ENCODE assay signal across 10 cellular contexts in the genomic region with DNA sequence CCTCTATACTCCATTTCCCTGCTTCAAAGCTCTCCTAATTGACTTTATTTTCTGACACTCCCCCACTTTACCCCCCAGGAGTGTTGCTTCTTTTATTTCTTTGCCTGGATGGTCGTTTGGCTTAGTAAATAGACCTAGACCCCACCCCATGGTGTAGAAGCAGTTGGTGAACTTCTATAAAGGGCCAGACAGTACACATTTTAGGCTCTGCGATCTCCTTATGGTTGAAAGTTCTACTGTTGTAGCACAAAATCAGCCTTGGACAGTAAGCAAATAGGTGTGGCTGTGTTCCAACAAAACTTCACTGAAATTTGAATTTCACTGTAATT. TPM values are rescaled to one million over a fixed set of nuclear protein-coding genes. Genes with fewer than 3 reads are reported as not detected.
DNase-seq lines count a peak whose midpoint lies in the region; ATAC-seq, FAIRE-seq and TF ChIP-seq lines count a peak whose summit lies in the region.
"Had no signal": no experiment of that assay in that cellular context is flagged by ENCODE, and none has a peak within 500 bp of the region (broad histone marks: within the 10 kb centered on the region; RNA-seq: fewer than 3 reads in every experiment).

No MANE protein-coding gene starts in this region.

- H2AFZ ChIP-seq in DND-41 (ENCODE audit: low read depth, low read length): peak overlapping the region; percentile 85

- H3K27ac Mint-ChIP-seq in activated naive CD8-positive, alpha-beta T cell treated with anti-CD3 and anti-CD28 coated beads, Interleukin-2, amount 50 U/mL, for 24 hours: no peak overlapping the region
- peak overlapping the region; percentile 91 to 98 for H3K27ac Mint-ChIP-seq in natural killer cell treated with Interleukin-12 subunit alpha and Interleukin-12 subunit beta and Interleukin-15 and Interleukin-18, amount 100 ng/mL, for 72 hours

- H3K36me3 Mint-ChIP-seq in activated naive CD8-positive, alpha-beta T cell treated with anti-CD3 and anti-CD28 coated beads, Interleukin-2, amount 50 U/mL, for 24 hours (ENCODE audit: low read depth): peaks cover 5% of the 10 kb centered on the region
- peaks cover 4% of the 10 kb centered on the region for H3K36me3 Mint-ChIP-seq in natural killer cell treated with Interleukin-12 subunit alpha and Interleukin-12 subunit beta and Interleukin-15 and Interleukin-18, amount 100 ng/mL, for 72 hours

- peak overlapping the region; percentile 95 for H3K4me3 Mint-ChIP-seq in activated naive CD8-positive, alpha-beta T cell treated with anti-CD3 and anti-CD28 coated beads, Interleukin-2, amount 50 U/mL, for 24 hours
- peak overlapping the region; percentile 95 for H3K4me3 Mint-ChIP-seq in natural killer cell treated with Interleukin-12 subunit alpha and Interleukin-12 subunit beta and Interleukin-15 and Interleukin-18, amount 100 ng/mL, for 72 hours

- POLR2A ChIA-PET in A549 (lab: Yijun Ruan, JAX): no interaction called here

- H3K9ac ChIP-seq in DND-41 (ENCODE audit: low read depth, low read length): peak overlapping the region; percentile 81; the same call in 1 of the 2 replicates

- H3K27me3 Mint-ChIP-seq in activated naive CD8-positive, alpha-beta T cell treated with anti-CD3 and anti-CD28 coated beads, Interleukin-2, amount 50 U/mL, for 24 hours: no peaks in the 10 kb centered on the region
- peaks cover 0 to 3% of the 10 kb centered on the region in 2 donors for H3K27me3 Mint-ChIP-seq in natural killer cell treated with Interleukin-12 subunit alpha and Interleukin-12 subunit beta and Interleukin-15 and Interleukin-18, amount 100 ng/mL, for 72 hours

- TF ChIP-seq CTCF in A549 (IDR thresholded peaks at IDR 0.05): no peak
- TF ChIP-seq CTCF in DND-41 (IDR thresholded peaks at IDR 0.05; ENCODE audit: borderline replicate concordance, extremely low read depth, low read length, poor library complexity, severe bottlenecking): no peak

- H3K36me3 ChIP-seq in DND-41 (ENCODE audit: insufficient read depth, low read length): no peaks in the 10 kb centered on the region

- H3K4me3 ChIP-seq in A549 (no peak overlapping the region), DND-41 (ENCODE audit: low read depth in 1 of 2, low read length in 2 of 2) (peak overlapping the region in 1 of 2 experiments; percentile 89; a peak in 1 of 4 replicates)

- ATAC-seq in A549 (no peak), DND-41 (ENCODE audit: insufficient read depth, low read depth) (no peak)
- no peak for ATAC-seq in activated naive CD8-positive, alpha-beta T cell treated with anti-CD3 and anti-CD28 coated beads, Interleukin-2, amount 50 U/mL, for 24 hours
- ATAC-seq in natural killer cell treated with Interleukin-12 subunit alpha and Interleukin-12 subunit beta and Interleukin-15 and Interleukin-18, amount 100 ng/mL, for 72 hours: no peak

- TF ChIP-seq RAD21 in A549 (conservative IDR thresholded peaks at IDR 0.05 in 1 of 2, IDR thresholded peaks at IDR 0.05 in 1 of 2): no peak

- 45% methylated on average over 2 of the region's 2 CpGs for WGBS in A549 (ENCODE audit: missing lambda C conversion rate)

- H3K27ac ChIP-seq in A549: no peak overlapping the region
- H3K27ac ChIP-seq in DND-41 (ENCODE audit: low read length): peak overlapping the region; percentile 2; the same call in 1 of the 2 replicates

- H3K9me3 Mint-ChIP-seq in activated naive CD8-positive, alpha-beta T cell treated with anti-CD3 and anti-CD28 coated beads, Interleukin-2, amount 50 U/mL, for 24 hours: peaks cover 4% of the 10 kb centered on the region
- no peaks in the 10 kb centered on the region for H3K9me3 Mint-ChIP-seq in natural killer cell treated with Interleukin-12 subunit alpha and Interleukin-12 subunit beta and Interleukin-15 and Interleukin-18, amount 100 ng/mL, for 72 hours

- FAIRE-seq in A549 (lab: Jason Lieb, UNC): no peak
- FAIRE-seq: endometrium had no signal

- H3K27me3 ChIP-seq in DND-41 (ENCODE audit: insufficient read depth, low read length, poor library complexity): no peaks in the 10 kb centered on the region

- H3K4me2 ChIP-seq in A549: peak overlapping the region; percentile 74; the same call in 1 of the 3 replicates
- peak overlapping the region; percentile 75 for H3K4me2 ChIP-seq in DND-41 (ENCODE audit: insufficient read depth, low read length)

- no peak for TF ChIP-seq EP300 in A549 (IDR thresholded peaks at IDR 0.05)

- H3K4me1 Mint-ChIP-seq in activated naive CD8-positive, alpha-beta T cell treated with anti-CD3 and anti-CD28 coated beads, Interleukin-2, amount 50 U/mL, for 24 hours: peaks cover 19% of the 10 kb centered on the region
- peaks cover 20 to 26% of the 10 kb centered on the region in 2 donors for H3K4me1 Mint-ChIP-seq in natural killer cell treated with Interleukin-12 subunit alpha and Interleukin-12 subunit beta and Interleukin-15 and Interleukin-18, amount 100 ng/mL, for 72 hours (ENCODE audit: low read depth in 2 of 2)

- peaks cover 53% of the 10 kb centered on the region for H3K9me3 ChIP-seq in A549
- no peaks in the 10 kb centered on the region for H3K9me3 ChIP-seq in DND-41 (ENCODE audit: insufficient read depth, low read length, severe bottlenecking)

- no peak for TF ChIP-seq POLR2A in A549 (IDR thresholded peaks at IDR 0.05; ENCODE audit: low read length)

- no peak for DNase-seq in A549 (ENCODE audit: low read depth in 1 of 2, low spot score in 1 of 2)
- no peak for DNase-seq in DND-41
- DNase-seq in activated naive CD8-positive, alpha-beta T cell treated with anti-CD3 and anti-CD28 coated beads, Interleukin-2, amount 50 U/mL, for 24 hours: no peak
- DNase-seq in natural killer cell treated with Interleukin-12 subunit alpha and Interleukin-12 subunit beta and Interleukin-15 and Interleukin-18, amount 100 ng/mL, for 72 hours (ENCODE audit: low spot score): no peak
- no peak for DNase-seq in LoVo (ENCODE audit: low spot score)
- DNase-seq in SHP77 (lab: John Stamatoyannopoulos, UW): no peak
- no peak for DNase-seq in C1 segment of cervical spinal cord (lab: John Stamatoyannopoulos, UW)
- no peak for DNase-seq in RKO (ENCODE audit: low spot score)
- DNase-seq: Kasumi-1 had no signal

- H3K4me1 ChIP-seq in A549 (no peaks in the 10 kb centered on the region), DND-41 (ENCODE audit: insufficient read depth, low read length) (peaks cover 25% of the 10 kb centered on the region)

- H3K79me2 ChIP-seq in DND-41 (ENCODE audit: insufficient read depth, low read length): 0 out of 2 replicates have a peak, but pooled peaks cover 2% of the 10 kb centered on the region

- CTCF ChIA-PET in A549 (lab: Yijun Ruan, JAX): interaction anchor here (0.9 to 1.0 kb wide), 2 partner anchors 16 to 35 kb away, joined by 5 read pairs; no protein-coding TSS in a partner anchor

- no peaks in the 10 kb centered on the region for H4K20me1 ChIP-seq in DND-41 (ENCODE audit: insufficient read depth, low read length)

TF ChIP-seq in A549, 52 proteins besides CTCF, POLR2A, EP300 and RAD21:
- TF ChIP-seq RARB (CRISPR knock-in tag; IDR thresholded peaks at IDR 0.05) (no peak), HOXA7 (CRISPR knock-in tag; IDR thresholded peaks at IDR 0.05) (no peak), CHD4 (IDR thresholded peaks at IDR 0.05; ENCODE audit: borderline replicate concordance) (no peak), JUN (IDR thresholded peaks at IDR 0.05) (0 out of 5 replicates have a peak, but pooled peaks of 1 of the 2 experiments have one; percentile 15), KDM1A (IDR thresholded peaks at IDR 0.05; ENCODE audit: low read depth) (no peak), NR3C1 (IDR thresholded peaks at IDR 0.05) (no peak)
- TF ChIP-seq, protein P1, sequence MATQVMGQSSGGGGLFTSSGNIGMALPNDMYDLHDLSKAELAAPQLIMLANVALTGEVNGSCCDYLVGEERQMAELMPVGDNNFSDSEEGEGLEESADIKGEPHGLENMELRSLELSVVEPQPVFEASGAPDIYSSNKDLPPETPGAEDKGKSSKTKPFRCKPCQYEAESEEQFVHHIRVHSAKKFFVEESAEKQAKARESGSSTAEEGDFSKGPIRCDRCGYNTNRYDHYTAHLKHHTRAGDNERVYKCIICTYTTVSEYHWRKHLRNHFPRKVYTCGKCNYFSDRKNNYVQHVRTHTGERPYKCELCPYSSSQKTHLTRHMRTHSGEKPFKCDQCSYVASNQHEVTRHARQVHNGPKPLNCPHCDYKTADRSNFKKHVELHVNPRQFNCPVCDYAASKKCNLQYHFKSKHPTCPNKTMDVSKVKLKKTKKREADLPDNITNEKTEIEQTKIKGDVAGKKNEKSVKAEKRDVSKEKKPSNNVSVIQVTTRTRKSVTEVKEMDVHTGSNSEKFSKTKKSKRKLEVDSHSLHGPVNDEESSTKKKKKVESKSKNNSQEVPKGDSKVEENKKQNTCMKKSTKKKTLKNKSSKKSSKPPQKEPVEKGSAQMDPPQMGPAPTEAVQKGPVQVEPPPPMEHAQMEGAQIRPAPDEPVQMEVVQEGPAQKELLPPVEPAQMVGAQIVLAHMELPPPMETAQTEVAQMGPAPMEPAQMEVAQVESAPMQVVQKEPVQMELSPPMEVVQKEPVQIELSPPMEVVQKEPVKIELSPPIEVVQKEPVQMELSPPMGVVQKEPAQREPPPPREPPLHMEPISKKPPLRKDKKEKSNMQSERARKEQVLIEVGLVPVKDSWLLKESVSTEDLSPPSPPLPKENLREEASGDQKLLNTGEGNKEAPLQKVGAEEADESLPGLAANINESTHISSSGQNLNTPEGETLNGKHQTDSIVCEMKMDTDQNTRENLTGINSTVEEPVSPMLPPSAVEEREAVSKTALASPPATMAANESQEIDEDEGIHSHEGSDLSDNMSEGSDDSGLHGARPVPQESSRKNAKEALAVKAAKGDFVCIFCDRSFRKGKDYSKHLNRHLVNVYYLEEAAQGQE (IDR thresholded peaks at IDR 0.05): no peak

RNA-seq across cellular contexts. Expression of a gene that starts 31.9 kb away (rescaled TPM):
- polyA plus RNA-seq in A549 (2011; rRNA removed) (16.7 and 17.0 TPM in 2 replicates), A549 (2017; fragmentation: RNase III; extraction: RNeasy Plus Mini Kit Qiagen cat#74134 plus additional on column Dnase treatment) (11.7 to 13.5 TPM (median 12.1 TPM) in 3 replicates)
- 6.0 and 8.4 TPM in 2 replicates for polyA plus RNA-seq in A549 (2012; cell fraction: cytosol; rRNA removed)
- polyA plus RNA-seq in A549 (2012; cell fraction: nucleus; rRNA removed): 6.3 and 7.3 TPM in 2 replicates
- 2.1 and 3.6 TPM in 2 replicates for polyA minus RNA-seq in A549 (2011; rRNA and poly(A)+ RNA removed)
- 1 to 10 TPM; 7.6 to 8.1 TPM for total RNA-seq in natural killer cell treated with Interleukin-12 subunit alpha and Interleukin-12 subunit beta and Interleukin-15 and Interleukin-18, amount 100 ng/mL, for 72 hours

RNA-seq across cellular contexts. Expression of a gene that starts 45.1 kb away (rescaled TPM):
- polyA plus RNA-seq in A549 (2011; rRNA removed) (0.65 and 0.78 TPM in 2 replicates), A549 (2017; fragmentation: RNase III; extraction: RNeasy Plus Mini Kit Qiagen cat#74134 plus additional on column Dnase treatment) (0.54 to 0.85 TPM (median 0.84 TPM) in 3 replicates)
- polyA plus RNA-seq in A549 (2012; cell fraction: cytosol; rRNA removed): 0.85 and 1.4 TPM in 2 replicates
- polyA plus RNA-seq in A549 (2012; cell fraction: nucleus; rRNA removed): 1.3 and 2.1 TPM in 2 replicates
- 0.97 and 1.3 TPM in 2 replicates for polyA minus RNA-seq in A549 (2011; rRNA and poly(A)+ RNA removed)
- 1 to 10 TPM; 1.9 to 2.6 TPM for total RNA-seq in natural killer cell treated with Interleukin-12 subunit alpha and Interleukin-12 subunit beta and Interleukin-15 and Interleukin-18, amount 100 ng/mL, for 72 hours
